27 cellular contexts compared by ENCODE assay signal in the genomic region with DNA sequence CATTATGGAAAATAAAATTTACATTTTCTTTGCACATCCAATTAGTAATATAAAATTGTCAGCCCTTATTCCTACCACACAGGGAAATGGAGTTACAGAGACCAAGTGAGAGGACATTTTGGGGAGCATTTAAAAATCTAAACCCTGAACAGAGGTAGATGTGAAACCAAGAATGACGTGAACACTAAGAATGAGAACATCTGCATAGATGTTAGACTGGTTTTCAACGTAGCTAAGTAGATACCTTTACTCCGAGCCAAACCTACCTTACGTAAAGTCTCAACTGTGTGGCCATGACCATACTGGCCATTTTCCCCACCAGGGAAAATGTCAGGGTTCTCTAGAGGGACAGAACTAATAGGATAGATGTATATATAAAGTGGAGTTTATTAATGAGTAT.
"Had no signal": no experiment of that assay in that cellular context is flagged by ENCODE, and none has a peak within 500 bp of the region (broad histone marks: within the 10 kb centered on the region; RNA-seq: fewer than 3 reads in every experiment).

No MANE protein-coding gene starts in this region.

- DNase-seq: occipital lobe; ovary; posterior cingulate gyrus; psoas muscle; right cardiac atrium; right lobe of liver; sigmoid colon; small intestine; stimulated activated CD4-positive, alpha-beta T cell treated with anti-CD3 and anti-CD28 coated beads, Interleukin-15, amount 100 ng/mL, for 24 hours; stimulated activated CD4-positive, alpha-beta T cell treated with anti-CD3 and anti-CD28 coated beads, Interleukin-2, amount 100 ng/mL, for 24 hours; stimulated activated CD4-positive, alpha-beta T cell treated with anti-CD3 and anti-CD28 coated beads, Interleukin-2, amount 100 ng/mL, for 48 hours; stimulated activated CD4-positive, alpha-beta T cell treated with anti-CD3 and anti-CD28 coated beads, Interleukin-4, amount 100 ng/mL, for 24 hours; stimulated activated naive B cell treated with anti-CD40 and anti-IgM and Interleukin-4, amounts not matched to agents 10 μg/mL and 1 μg/mL and 100 μg/mL, for 72 hours; stimulated activated naive CD4-positive, alpha-beta T cell treated with Interleukin-2 at 50 U/mL for 16 hours; stomach; thyroid gland; upper lobe of left lung had no signal

- H3K9me3 ChIP-seq: ovary, psoas muscle, right lobe of liver, sigmoid colon, stomach, thoracic aorta, thyroid gland, tibial nerve, upper lobe of left lung, vagina had no signal

- H3K27ac Mint-ChIP-seq: nephron; neural progenitor cell; progenitor cell of endocrine pancreas; stimulated activated effector memory CD8-positive, alpha-beta T cell treated with anti-CD3 and anti-CD28 coated beads, Interleukin-12 subunit alpha, Interleukin-12 subunit beta, amount 100 ng/mL, for 72 hours; stimulated activated naive B cell treated with anti-CD40 and anti-IgM and Interleukin-4, amounts not matched to agents 10 μg/mL and 1 μg/mL and 100 μg/mL, for 72 hours; stimulated activated naive CD8-positive, alpha-beta T cell treated with anti-CD3 and anti-CD28 coated beads, Interleukin-15, Interleukin-2, amounts not matched to agents 100 ng/mL and 50 ng/mL, for 24 hours had no signal

- ATAC-seq: psoas muscle; right lobe of liver; stimulated activated effector memory CD8-positive, alpha-beta T cell treated with anti-CD3 and anti-CD28 coated beads, Interleukin-12 subunit alpha, Interleukin-12 subunit beta, amount 100 ng/mL, for 72 hours; stimulated activated naive B cell treated with anti-CD40 and anti-IgM and Interleukin-4, amounts not matched to agents 10 μg/mL and 1 μg/mL and 100 μg/mL, for 72 hours had no signal

- H3K27ac ChIP-seq: neural progenitor cell, ovary, parathyroid adenoma, psoas muscle, right lobe of liver, sigmoid colon, stomach, thoracic aorta, thyroid gland, tibial nerve, upper lobe of left lung, vagina had no signal

- H3K4me3 Mint-ChIP-seq: nephron; neural progenitor cell; stimulated activated effector memory CD8-positive, alpha-beta T cell treated with anti-CD3 and anti-CD28 coated beads, Interleukin-12 subunit alpha, Interleukin-12 subunit beta, amount 100 ng/mL, for 72 hours; stimulated activated naive B cell treated with anti-CD40 and anti-IgM and Interleukin-4, amounts not matched to agents 10 μg/mL and 1 μg/mL and 100 μg/mL, for 72 hours; stimulated activated naive CD8-positive, alpha-beta T cell treated with anti-CD3 and anti-CD28 coated beads, Interleukin-15, Interleukin-2, amounts not matched to agents 100 ng/mL and 50 ng/mL, for 24 hours had no signal

- H3K4me1 ChIP-seq: neural progenitor cell, parathyroid adenoma, psoas muscle, right lobe of liver, thyroid gland had no signal

- H3K4me3 ChIP-seq: neural progenitor cell, ovary, psoas muscle, right lobe of liver, sigmoid colon, stomach, thoracic aorta, thyroid gland, tibial nerve, upper lobe of left lung, vagina had no signal

- FAIRE-seq: small intestine, urothelium cell line had no signal

- H3K4me2 ChIP-seq: neural progenitor cell had no signal

- H3K79me2 ChIP-seq: parathyroid adenoma had no signal

- H3K9me3 Mint-ChIP-seq: stimulated activated effector memory CD8-positive, alpha-beta T cell treated with anti-CD3 and anti-CD28 coated beads, Interleukin-12 subunit alpha, Interleukin-12 subunit beta, amount 100 ng/mL, for 72 hours; stimulated activated naive B cell treated with anti-CD40 and anti-IgM and Interleukin-4, amounts not matched to agents 10 μg/mL and 1 μg/mL and 100 μg/mL, for 72 hours had no signal

- H2AFZ ChIP-seq: neural progenitor cell, parathyroid adenoma had no signal

- H3K36me3 ChIP-seq: neural progenitor cell, ovary, right lobe of liver, sigmoid colon, stomach, thoracic aorta, thyroid gland, tibial nerve, upper lobe of left lung, vagina had no signal

- H3K36me3 Mint-ChIP-seq: neural progenitor cell; stimulated activated effector memory CD8-positive, alpha-beta T cell treated with anti-CD3 and anti-CD28 coated beads, Interleukin-12 subunit alpha, Interleukin-12 subunit beta, amount 100 ng/mL, for 72 hours; stimulated activated naive B cell treated with anti-CD40 and anti-IgM and Interleukin-4, amounts not matched to agents 10 μg/mL and 1 μg/mL and 100 μg/mL, for 72 hours had no signal

- H3K4me1 Mint-ChIP-seq: neural progenitor cell; stimulated activated effector memory CD8-positive, alpha-beta T cell treated with anti-CD3 and anti-CD28 coated beads, Interleukin-12 subunit alpha, Interleukin-12 subunit beta, amount 100 ng/mL, for 72 hours; stimulated activated naive B cell treated with anti-CD40 and anti-IgM and Interleukin-4, amounts not matched to agents 10 μg/mL and 1 μg/mL and 100 μg/mL, for 72 hours had no signal

- H3K9ac ChIP-seq: neural progenitor cell, parathyroid adenoma had no signal

- H3K27me3 ChIP-seq: neural progenitor cell, ovary, right lobe of liver, sigmoid colon, stomach, thyroid gland, tibial nerve, upper lobe of left lung, vagina had no signal
